Comparison of ENCODE assay signal across 26 cellular contexts in the genomic region with DNA sequence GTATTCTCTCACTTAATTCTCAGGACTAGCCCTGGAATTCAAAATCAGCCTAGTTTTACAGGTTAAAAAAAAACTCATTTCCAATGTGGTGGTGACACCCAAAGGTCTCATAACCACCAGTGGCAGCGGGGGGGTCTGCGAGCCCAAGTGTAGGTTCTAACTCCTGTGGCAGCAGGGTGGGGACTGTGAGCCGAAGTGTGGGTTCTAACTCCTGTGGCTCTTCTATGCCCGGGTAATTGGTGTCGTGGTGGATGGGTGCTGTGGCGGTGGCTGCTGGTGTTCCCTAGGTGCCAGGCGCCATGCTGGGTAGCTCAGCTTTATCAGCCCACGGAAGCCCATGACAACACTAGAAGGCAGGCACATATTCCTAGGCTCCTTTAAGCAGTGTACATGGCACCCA. TPM values are rescaled to one million over a fixed set of nuclear protein-coding genes. Genes with fewer than 3 reads are reported as not detected.
"Had no signal": no experiment of that assay in that cellular context is flagged by ENCODE, and none has a peak within 500 bp of the region (broad histone marks: within the 10 kb centered on the region; RNA-seq: fewer than 3 reads in every experiment).

No MANE protein-coding gene starts in this region.

- DNase-seq: activated CD4-positive, alpha-beta T cell treated with anti-CD3 and anti-CD28 coated beads for 1 hour; activated gamma-delta T cell; central memory CD4-positive, alpha-beta T cell; cerebellar nuclear complex; dorsolateral prefrontal cortex; foreskin keratinocyte; gastrocnemius medialis; heart left ventricle had no signal

- ATAC-seq: activated CD8-positive, alpha-beta T cell treated with anti-CD3 and anti-CD28 coated beads, Interleukin-2, amount 10 ng/mL, durations not matched to agents 7 days and 5 days; activated naive CD4-positive, alpha-beta T cell treated with anti-CD3 and anti-CD28 coated beads, Interleukin-2, amount 50 U/mL, for 72 hours; activated T-cell treated with anti-CD3 and anti-CD28 coated beads, Interleukin-2, amount 50 U/mL, for 72 hours; effector memory CD8-positive, alpha-beta T cell; foreskin keratinocyte; gastrocnemius medialis; heart left ventricle; T-cell had no signal

- H3K27ac Mint-ChIP-seq: activated CD4-positive, alpha-beta T cell treated with anti-CD3 and anti-CD28 coated beads, Interleukin-2, amount 10 ng/mL, durations not matched to agents 7 days and 5 days; activated CD8-positive, alpha-beta T cell treated with anti-CD3 and anti-CD28 coated beads, Interleukin-2, amount 10 ng/mL, durations not matched to agents 7 days and 5 days; activated naive CD4-positive, alpha-beta T cell treated with anti-CD3 and anti-CD28 coated beads, Interleukin-2, amount 10 ng/mL, durations not matched to agents 7 days and 5 days; activated naive CD4-positive, alpha-beta T cell treated with anti-CD3 and anti-CD28 coated beads, Interleukin-2, amount 50 U/mL, for 72 hours; activated naive CD8-positive, alpha-beta T cell treated with anti-CD3 and anti-CD28 coated beads, Interleukin-2, amount 10 ng/mL, durations not matched to agents 7 days and 5 days; activated T-cell treated with anti-CD3 and anti-CD28 coated beads, Interleukin-2, amount 50 U/mL, for 24 hours; brain; dendritic cell treated with granulocyte-macrophage colony-stimulating factor and Interleukin-4, amounts not matched to agents 40 ng/mL and 50 ng/mL, for 4 days; effector memory CD8-positive, alpha-beta T cell; T-cell; T-helper 1 cell treated with Interleukin-12 subunit alpha and Interleukin-12 subunit beta and Interleukin-4 antibody, amounts not matched to agents 30 μg/mL and 1 μg/mL, for 36 hours; WTC11 had no signal

- H3K9me3 Mint-ChIP-seq: activated CD4-positive, alpha-beta T cell treated with anti-CD3 and anti-CD28 coated beads, Interleukin-2, amount 10 ng/mL, durations not matched to agents 7 days and 5 days; activated naive CD4-positive, alpha-beta T cell treated with anti-CD3 and anti-CD28 coated beads, Interleukin-2, amount 10 ng/mL, durations not matched to agents 7 days and 5 days; activated naive CD4-positive, alpha-beta T cell treated with anti-CD3 and anti-CD28 coated beads, Interleukin-2, amount 50 U/mL, for 72 hours; activated naive CD8-positive, alpha-beta T cell treated with anti-CD3 and anti-CD28 coated beads, Interleukin-2, amount 10 ng/mL, durations not matched to agents 7 days and 5 days; activated T-cell treated with anti-CD3 and anti-CD28 coated beads, Interleukin-2, amount 50 U/mL, for 24 hours; activated T-cell treated with anti-CD3 and anti-CD28 coated beads, Interleukin-2, amount 50 U/mL, for 72 hours; brain; dendritic cell treated with granulocyte-macrophage colony-stimulating factor and Interleukin-4, amounts not matched to agents 40 ng/mL and 50 ng/mL, for 4 days; effector memory CD8-positive, alpha-beta T cell; T-cell; T-helper 1 cell treated with Interleukin-12 subunit alpha and Interleukin-12 subunit beta and Interleukin-4 antibody, amounts not matched to agents 30 μg/mL and 1 μg/mL, for 36 hours; WTC11 had no signal

- H3K4me3 Mint-ChIP-seq: activated CD4-positive, alpha-beta T cell treated with anti-CD3 and anti-CD28 coated beads, Interleukin-2, amount 10 ng/mL, durations not matched to agents 7 days and 5 days; activated CD8-positive, alpha-beta T cell treated with anti-CD3 and anti-CD28 coated beads, Interleukin-2, amount 10 ng/mL, durations not matched to agents 7 days and 5 days; activated naive CD4-positive, alpha-beta T cell treated with anti-CD3 and anti-CD28 coated beads, Interleukin-2, amount 10 ng/mL, durations not matched to agents 7 days and 5 days; activated naive CD8-positive, alpha-beta T cell treated with anti-CD3 and anti-CD28 coated beads, Interleukin-2, amount 10 ng/mL, durations not matched to agents 7 days and 5 days; activated T-cell treated with anti-CD3 and anti-CD28 coated beads, Interleukin-2, amount 50 U/mL, for 24 hours; activated T-cell treated with anti-CD3 and anti-CD28 coated beads, Interleukin-2, amount 50 U/mL, for 72 hours; brain; dendritic cell treated with granulocyte-macrophage colony-stimulating factor and Interleukin-4, amounts not matched to agents 40 ng/mL and 50 ng/mL, for 4 days; effector memory CD8-positive, alpha-beta T cell; T-cell; T-helper 1 cell treated with Interleukin-12 subunit alpha and Interleukin-12 subunit beta and Interleukin-4 antibody, amounts not matched to agents 30 μg/mL and 1 μg/mL, for 36 hours; WTC11 had no signal

- H3K36me3 Mint-ChIP-seq: brain, WTC11 had no signal

RNA-seq across cellular contexts. Expression of a gene that starts 4.9 kb away (rescaled TPM):
- total RNA-seq: activated CD4-positive, alpha-beta T cell treated with anti-CD3 and anti-CD28 coated beads, Interleukin-2, amount 10 ng/mL, durations not matched to agents 7 days and 5 days; activated CD8-positive, alpha-beta T cell treated with anti-CD3 and anti-CD28 coated beads, Interleukin-2, amount 10 ng/mL, durations not matched to agents 7 days and 5 days; activated naive CD4-positive, alpha-beta T cell treated with anti-CD3 and anti-CD28 coated beads, Interleukin-2, amount 50 U/mL, for 72 hours; activated naive CD8-positive, alpha-beta T cell treated with anti-CD3 and anti-CD28 coated beads, Interleukin-2, amount 10 ng/mL, durations not matched to agents 7 days and 5 days; activated T-cell treated with anti-CD3 and anti-CD28 coated beads, Interleukin-2, amount 50 U/mL, for 72 hours; ascending aorta; breast epithelium; cardiac muscle cell; esophagus muscularis mucosa; foreskin keratinocyte; gastrocnemius medialis; heart left ventricle; T-helper 2 cell treated with Interferon-gamma antibody and Interleukin-4, amounts not matched to agents 100 ng/mL and 5 ng/mL, for 36 hours; WTC11 had no signal
